ENCODE assay signal across 8 cellular contexts in genomic region chr20:43691928-43692524, GRCh38. TPM values are rescaled to one million over a fixed set of nuclear protein-coding genes. Genes with fewer than 3 reads are reported as not detected.
DNase-seq lines count a peak whose midpoint lies in the region; ATAC-seq and TF ChIP-seq lines count a peak whose summit lies in the region.

No MANE protein-coding gene starts in this region.

- DNase-seq in CD8-positive, alpha-beta T cell, result peak; percentile 19 to 59 (median 54)
- DNase-seq in activated T-cell treated with anti-CD3 and anti-CD28 coated beads for 4 hours (peak; percentile 30), globus pallidus (ENCODE audit: low spot score) (peak; percentile 29), tibial artery (no peak), NCI-H128 (lab: John Stamatoyannopoulos, UW; ENCODE audit: unreplicated experiment) (no peak)
- peak; percentile 71 to 75 for DNase-seq in stimulated activated CD4-positive, alpha-beta T cell treated with anti-CD3 and anti-CD28 coated beads, Interleukin-2, amount 100 ng/mL, for 24 hours

- no peak overlapping the region for H3K27ac ChIP-seq in CD8-positive, alpha-beta T cell (ENCODE audit: low read depth, low read length)
- peak overlapping the region; percentile 37 for H3K27ac ChIP-seq in OCI-LY1 (ENCODE audit: low read depth, low read length, poor library complexity, severe bottlenecking)
- no peak overlapping the region for H3K27ac ChIP-seq in tibial artery

- no peak overlapping the region for H3K4me2 ChIP-seq in OCI-LY1 (ENCODE audit: low read length)

- H3K4me1 ChIP-seq in CD8-positive, alpha-beta T cell (ENCODE audit: insufficient read depth, low read length), result no peaks in the 10 kb centered on the region
- H3K4me1 ChIP-seq in OCI-LY1 (ENCODE audit: insufficient read depth, low read length, severe bottlenecking) (no peaks in the 10 kb centered on the region), tibial artery (no peaks in the 10 kb centered on the region)

- no peak overlapping the region for H3K9ac ChIP-seq in OCI-LY1 (ENCODE audit: low read length)

- no peaks in the 10 kb centered on the region for H3K9me3 Mint-ChIP-seq in CD8-positive, alpha-beta T cell

- POLR2A ChIA-PET in CD8-positive, alpha-beta T cell (lab: Charles Lee), result no interaction called here

- H4K20me1 ChIP-seq in OCI-LY1 (ENCODE audit: insufficient read depth, low read length), result no peaks in the 10 kb centered on the region

- intact Hi-C loops in CD8-positive, alpha-beta T cell (cut with DNase I, micrococcal nuclease), result loop anchor here (2.0 kb wide), 2 partner anchors 155 to 243 kb away; no protein-coding TSS in a partner anchor
- intact Hi-C loops in tibial artery (cut with DNase I; ENCODE audit: low total_unique reads), result no loop called here

- peak; percentile 54 for ATAC-seq in CD8-positive, alpha-beta T cell
- ATAC-seq in GM21825 (IDR thresholded peaks at IDR 0.05; ENCODE audit: unreplicated experiment), result peak; percentile 71

- H2AFZ ChIP-seq in OCI-LY1 (ENCODE audit: low read length), result no peak overlapping the region

- no peaks in the 10 kb centered on the region for H3K79me2 ChIP-seq in OCI-LY1 (ENCODE audit: insufficient read depth, low read length)

- CTCF ChIA-PET in CD8-positive, alpha-beta T cell (lab: Charles Lee), result interaction anchor here (0.6 to 3.5 kb wide), 10 partner anchors 9 to 250 kb away, joined by 3 to 20 read pairs (median 4); no protein-coding TSS in a partner anchor

- H3K36me3 Mint-ChIP-seq in CD8-positive, alpha-beta T cell, result no peaks in the 10 kb centered on the region

- no peaks in the 10 kb centered on the region for H3K27me3 Mint-ChIP-seq in CD8-positive, alpha-beta T cell (ENCODE audit: low read depth)

- H3K4me1 Mint-ChIP-seq in CD8-positive, alpha-beta T cell (ENCODE audit: low read depth), result peaks cover 3% of the 10 kb centered on the region

- H3K36me3 ChIP-seq in CD8-positive, alpha-beta T cell (ENCODE audit: insufficient read depth, low read length), result no peaks in the 10 kb centered on the region
- H3K36me3 ChIP-seq in OCI-LY1 (ENCODE audit: insufficient read depth, low read length) (peaks cover 87% of the 10 kb centered on the region), tibial artery (no peaks in the 10 kb centered on the region)

- peak; percentile 47 for TF ChIP-seq CTCF in CD8-positive, alpha-beta T cell (IDR thresholded peaks at IDR 0.05)
- TF ChIP-seq CTCF in OCI-LY1 (IDR thresholded peaks at IDR 0.05; ENCODE audit: low read length), result peak; percentile 83
- peak in 1 of 2 experiments; percentile 22 for TF ChIP-seq CTCF in tibial artery (IDR thresholded peaks at IDR 0.05)

- H3K27me3 ChIP-seq in CD8-positive, alpha-beta T cell (ENCODE audit: insufficient read depth, low read length), result no peaks in the 10 kb centered on the region
- H3K27me3 ChIP-seq in OCI-LY1 (ENCODE audit: insufficient read depth, low read length), result no peaks in the 10 kb centered on the region
- H3K27me3 ChIP-seq in tibial artery, result no peaks in the 10 kb centered on the region

- H3F3A ChIP-seq in OCI-LY1 (ENCODE audit: insufficient read depth, low read length), result no peaks in the 10 kb centered on the region

- no peak overlapping the region for H3K4me3 Mint-ChIP-seq in CD8-positive, alpha-beta T cell

- no peak overlapping the region for H3K4me3 ChIP-seq in CD8-positive, alpha-beta T cell (ENCODE audit: low read depth, low read length)
- no peak overlapping the region for H3K4me3 ChIP-seq in OCI-LY1 (ENCODE audit: low read depth, low read length, poor library complexity, severe bottlenecking)
- H3K4me3 ChIP-seq in tibial artery, result no peak overlapping the region

- H3K9me2 ChIP-seq in OCI-LY1 (ENCODE audit: low read depth, low read length), result no peaks in the 10 kb centered on the region

- H3K9me3 ChIP-seq in CD8-positive, alpha-beta T cell (ENCODE audit: low read length), result no peaks in the 10 kb centered on the region
- no peaks in the 10 kb centered on the region for H3K9me3 ChIP-seq in OCI-LY1 (ENCODE audit: low read length)
- no peaks in the 10 kb centered on the region for H3K9me3 ChIP-seq in tibial artery

- H3K27ac Mint-ChIP-seq in CD8-positive, alpha-beta T cell, result no peak overlapping the region

RNA-seq across cellular contexts. Expression of gene MYBL2, which starts 25.1 kb away (rescaled TPM):
- 1 to 10 TPM in 1 of 2 experiments, under 1 TPM in 1; 0.49 to 1.1 TPM for total RNA-seq in CD8-positive, alpha-beta T cell

RNA-seq across cellular contexts. Expression of gene GTSF1L, which starts 34.8 kb away (rescaled TPM):
- not detected for total RNA-seq in CD8-positive, alpha-beta T cell

Comparison
In these comparisons a context has a peak if more than half of its experiments do, and no peak if none do; other contexts are left out.
1. DNase-seq: peak in CD8-positive, alpha-beta T cell (7 of 7), activated T-cell treated with anti-CD3 and anti-CD28 coated beads for 4 hours (single experiment), globus pallidus (single experiment) and stimulated activated CD4-positive, alpha-beta T cell treated with anti-CD3 and anti-CD28 coated beads, Interleukin-2, amount 100 ng/mL, for 24 hours (2 of 2); none in tibial artery (0 of 2) and NCI-H128 (single experiment).